In the genomic region with DNA sequence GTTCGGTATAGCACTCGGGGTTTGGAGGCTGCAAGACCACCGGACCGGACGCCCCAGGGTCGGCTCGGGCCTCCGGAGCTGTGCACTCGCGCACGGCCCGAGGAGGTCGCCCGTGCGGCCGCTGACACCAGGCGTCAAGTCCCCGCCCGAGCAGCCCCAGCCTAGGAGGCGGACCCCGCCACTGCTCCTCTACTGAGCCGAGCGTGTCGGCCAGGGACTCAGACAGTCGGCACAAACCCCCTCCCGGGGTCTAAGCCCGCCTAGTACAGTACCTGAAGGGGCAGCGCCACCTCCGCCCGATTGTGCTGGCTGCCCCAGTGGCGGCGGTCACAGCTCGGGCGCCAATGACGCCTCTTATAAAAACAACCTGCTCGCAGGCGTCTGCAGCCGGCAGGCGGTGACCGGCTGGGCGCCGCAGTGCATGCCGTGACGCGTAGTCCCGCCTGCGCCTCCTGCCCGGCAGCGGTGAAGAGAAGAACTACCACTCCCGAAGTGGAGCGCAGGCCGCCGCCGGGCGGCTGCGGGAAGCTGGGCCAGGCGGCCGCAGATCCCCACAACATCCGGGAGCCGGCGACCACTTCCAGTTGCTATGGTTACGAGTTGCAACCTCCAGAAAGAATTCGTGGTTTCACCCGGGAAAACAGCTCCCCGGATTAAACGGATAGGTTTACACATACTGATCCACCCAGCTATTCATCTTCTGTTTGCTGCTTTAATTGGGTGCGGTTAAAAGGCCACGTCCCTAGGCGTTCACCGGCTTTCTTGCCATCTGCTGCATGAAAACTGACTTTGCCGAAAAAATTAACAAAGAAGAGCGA, we compare ENCODE assay signal across 1 cellular context.
TF ChIP-seq lines count a peak whose summit lies in the region.

A gene with protein sequence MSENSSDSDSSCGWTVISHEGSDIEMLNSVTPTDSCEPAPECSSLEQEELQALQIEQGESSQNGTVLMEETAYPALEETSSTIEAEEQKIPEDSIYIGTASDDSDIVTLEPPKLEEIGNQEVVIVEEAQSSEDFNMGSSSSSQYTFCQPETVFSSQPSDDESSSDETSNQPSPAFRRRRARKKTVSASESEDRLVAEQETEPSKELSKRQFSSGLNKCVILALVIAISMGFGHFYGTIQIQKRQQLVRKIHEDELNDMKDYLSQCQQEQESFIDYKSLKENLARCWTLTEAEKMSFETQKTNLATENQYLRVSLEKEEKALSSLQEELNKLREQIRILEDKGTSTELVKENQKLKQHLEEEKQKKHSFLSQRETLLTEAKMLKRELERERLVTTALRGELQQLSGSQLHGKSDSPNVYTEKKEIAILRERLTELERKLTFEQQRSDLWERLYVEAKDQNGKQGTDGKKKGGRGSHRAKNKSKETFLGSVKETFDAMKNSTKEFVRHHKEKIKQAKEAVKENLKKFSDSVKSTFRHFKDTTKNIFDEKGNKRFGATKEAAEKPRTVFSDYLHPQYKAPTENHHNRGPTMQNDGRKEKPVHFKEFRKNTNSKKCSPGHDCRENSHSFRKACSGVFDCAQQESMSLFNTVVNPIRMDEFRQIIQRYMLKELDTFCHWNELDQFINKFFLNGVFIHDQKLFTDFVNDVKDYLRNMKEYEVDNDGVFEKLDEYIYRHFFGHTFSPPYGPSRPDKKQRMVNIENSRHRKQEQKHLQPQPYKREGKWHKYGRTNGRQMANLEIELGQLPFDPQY (minus strand): TSS at position 411 of the 818 bp plus-strand sequence. CDS start 18,935 bp downstream, outside the sequence.
A gene with protein sequence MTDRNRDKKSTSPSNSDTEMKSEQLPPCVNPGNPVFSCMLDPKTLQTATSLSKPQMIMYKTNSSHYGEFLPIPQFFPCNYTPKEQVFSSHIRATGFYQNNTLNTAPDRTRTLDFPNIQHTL (plus strand): TSS at position 547 of the 818 bp plus-strand sequence. CDS start 274 bp downstream, outside the sequence.

TF ChIP-seq in IMR-90, 13 proteins besides CTCF, POLR2A, EP300 and RAD21:
- TF ChIP-seq MAFK (IDR thresholded peaks at IDR 0.05; ENCODE audit: low read depth, low read length) (no peak), CHD1 (IDR thresholded peaks at IDR 0.05; ENCODE audit: low read depth, low read length) (no peak), MAZ (IDR thresholded peaks at IDR 0.05; ENCODE audit: borderline replicate concordance, low read depth, low read length) (peak; percentile 19; the same call in 1 of the 2 replicates), RCOR1 (IDR thresholded peaks at IDR 0.05; ENCODE audit: insufficient replicate concordance, low read length) (peak; percentile 34), BHLHE40 (IDR thresholded peaks at IDR 0.05; ENCODE audit: low read depth, low read length) (peak; percentile 60)
- TF ChIP-seq, protein P1, sequence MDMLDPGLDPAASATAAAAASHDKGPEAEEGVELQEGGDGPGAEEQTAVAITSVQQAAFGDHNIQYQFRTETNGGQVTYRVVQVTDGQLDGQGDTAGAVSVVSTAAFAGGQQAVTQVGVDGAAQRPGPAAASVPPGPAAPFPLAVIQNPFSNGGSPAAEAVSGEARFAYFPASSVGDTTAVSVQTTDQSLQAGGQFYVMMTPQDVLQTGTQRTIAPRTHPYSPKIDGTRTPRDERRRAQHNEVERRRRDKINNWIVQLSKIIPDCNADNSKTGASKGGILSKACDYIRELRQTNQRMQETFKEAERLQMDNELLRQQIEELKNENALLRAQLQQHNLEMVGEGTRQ (IDR thresholded peaks at IDR 0.05; ENCODE audit: low read depth, low read length): no peak
